9 cellular contexts compared by ENCODE assay signal in genomic region chr4:687048-687974, GRCh38. TPM values are rescaled to one million over a fixed set of nuclear protein-coding genes. Genes with fewer than 3 reads are reported as not detected.
DNase-seq lines count a peak whose midpoint lies in the region; ATAC-seq and TF ChIP-seq lines count a peak whose summit lies in the region.
"Had no signal": no experiment of that assay in that cellular context is flagged by ENCODE, and none has a peak within 500 bp of the region (broad histone marks: within the 10 kb centered on the region; RNA-seq: fewer than 3 reads in every experiment).

No MANE protein-coding gene starts in this region.

- H3K36me3 ChIP-seq in colonic mucosa = no peaks in the 10 kb centered on the region
- no peaks in the 10 kb centered on the region for H3K36me3 ChIP-seq in lower lobe of right lung
- H3K36me3 ChIP-seq: BLaER1 had no signal

- H3K27ac ChIP-seq in colonic mucosa = peak overlapping the region; percentile 74
- peak overlapping the region; percentile 87 for H3K27ac ChIP-seq in lower lobe of right lung
- H3K27ac ChIP-seq: BLaER1 had no signal

- H3K4me1 ChIP-seq in colonic mucosa (peaks cover 23% of the 10 kb centered on the region), lower lobe of right lung (peaks cover 42% of the 10 kb centered on the region)

- no peaks in the 10 kb centered on the region for H3K9me3 Mint-ChIP-seq in activated naive CD4-positive, alpha-beta T cell treated with anti-CD3 and anti-CD28 coated beads, Interleukin-2, amount 50 U/mL, for 24 hours
- no peaks in the 10 kb centered on the region for H3K9me3 Mint-ChIP-seq in progenitor cell of endocrine pancreas (ENCODE audit: low read depth)
- no peaks in the 10 kb centered on the region for H3K9me3 Mint-ChIP-seq in activated CD4-positive, alpha-beta memory T cell treated with anti-CD3 and anti-CD28 coated beads, Interleukin-2, amount 10 ng/mL, durations not matched to agents 7 days and 5 days

- peak overlapping the region in 1 of 2 donors; percentile 38 for H3K9ac ChIP-seq in colonic mucosa (ENCODE audit: low read depth in 2 of 2, low read length in 2 of 2)
- H3K9ac ChIP-seq: BLaER1 had no signal

- H3K4me3 Mint-ChIP-seq in activated naive CD4-positive, alpha-beta T cell treated with anti-CD3 and anti-CD28 coated beads, Interleukin-2, amount 50 U/mL, for 24 hours = no peak overlapping the region
- no peak overlapping the region for H3K4me3 Mint-ChIP-seq in progenitor cell of endocrine pancreas (ENCODE audit: low read depth)
- no peak overlapping the region for H3K4me3 Mint-ChIP-seq in activated CD4-positive, alpha-beta memory T cell treated with anti-CD3 and anti-CD28 coated beads, Interleukin-2, amount 10 ng/mL, durations not matched to agents 7 days and 5 days

- peak overlapping the region; percentile 5 for H3K27ac Mint-ChIP-seq in activated naive CD4-positive, alpha-beta T cell treated with anti-CD3 and anti-CD28 coated beads, Interleukin-2, amount 50 U/mL, for 24 hours
- H3K27ac Mint-ChIP-seq in progenitor cell of endocrine pancreas = no peak overlapping the region
- H3K27ac Mint-ChIP-seq in activated CD4-positive, alpha-beta memory T cell treated with anti-CD3 and anti-CD28 coated beads, Interleukin-2, amount 10 ng/mL, durations not matched to agents 7 days and 5 days = no peak overlapping the region

- POLR2A ChIA-PET in activated CD4-positive, alpha-beta memory T cell treated with anti-CD3 and anti-CD28 coated beads, Interleukin-2, amount 10 ng/mL, durations not matched to agents 7 days and 5 days (lab: Charles Lee) = interaction anchor here (1.5 kb wide), 1 partner anchor 13 kb away, joined by 3 read pairs; no protein-coding TSS in a partner anchor

- peaks cover 5% of the 10 kb centered on the region for H3K4me1 Mint-ChIP-seq in activated naive CD4-positive, alpha-beta T cell treated with anti-CD3 and anti-CD28 coated beads, Interleukin-2, amount 50 U/mL, for 24 hours
- H3K4me1 Mint-ChIP-seq in progenitor cell of endocrine pancreas (ENCODE audit: low read depth) = peaks cover 2% of the 10 kb centered on the region
- H3K4me1 Mint-ChIP-seq in activated CD4-positive, alpha-beta memory T cell treated with anti-CD3 and anti-CD28 coated beads, Interleukin-2, amount 10 ng/mL, durations not matched to agents 7 days and 5 days = no peaks in the 10 kb centered on the region

- DNase-seq in activated naive CD4-positive, alpha-beta T cell treated with anti-CD3 and anti-CD28 coated beads, Interleukin-2, amount 50 U/mL, for 16 hours = no peak
- DNase-seq in colonic mucosa (peak; percentile 92), lower lobe of right lung (peak; percentile 94), progenitor cell of endocrine pancreas (ENCODE audit: low spot score, unreplicated experiment) (no peak), NCI-H1105 (lab: John Stamatoyannopoulos, UW) (no peak)
- DNase-seq in activated CD4-positive, alpha-beta memory T cell treated with anti-CD3 and anti-CD28 coated beads, Interleukin-2, amount 10 ng/mL, durations not matched to agents 7 days and 5 days = no peak

- H3K36me3 Mint-ChIP-seq in activated naive CD4-positive, alpha-beta T cell treated with anti-CD3 and anti-CD28 coated beads, Interleukin-2, amount 50 U/mL, for 24 hours = no peaks in the 10 kb centered on the region
- H3K36me3 Mint-ChIP-seq in progenitor cell of endocrine pancreas (ENCODE audit: insufficient read depth) = no peaks in the 10 kb centered on the region
- H3K36me3 Mint-ChIP-seq in activated CD4-positive, alpha-beta memory T cell treated with anti-CD3 and anti-CD28 coated beads, Interleukin-2, amount 10 ng/mL, durations not matched to agents 7 days and 5 days (ENCODE audit: low read depth) = no peaks in the 10 kb centered on the region

- peak; percentile 80 to 87 for ATAC-seq in lower lobe of right lung
- no peak for ATAC-seq in GM21825 (IDR thresholded peaks at IDR 0.05; ENCODE audit: unreplicated experiment)

- H3K9me3 ChIP-seq in colonic mucosa (no peaks in the 10 kb centered on the region), lower lobe of right lung (no peaks in the 10 kb centered on the region)
- H3K9me3 ChIP-seq: BLaER1 had no signal

- CTCF ChIA-PET in activated CD4-positive, alpha-beta memory T cell treated with anti-CD3 and anti-CD28 coated beads, Interleukin-2, amount 10 ng/mL, durations not matched to agents 7 days and 5 days (lab: Charles Lee) = no interaction called here

- intact Hi-C loops in colonic mucosa (cut with DNase I) (no loop called here), lower lobe of right lung (cut with DNase I) (no loop called here)

- no peaks in the 10 kb centered on the region for H3K27me3 Mint-ChIP-seq in activated naive CD4-positive, alpha-beta T cell treated with anti-CD3 and anti-CD28 coated beads, Interleukin-2, amount 50 U/mL, for 24 hours
- H3K27me3 Mint-ChIP-seq in progenitor cell of endocrine pancreas = no peaks in the 10 kb centered on the region
- peaks cover 9% of the 10 kb centered on the region for H3K27me3 Mint-ChIP-seq in activated CD4-positive, alpha-beta memory T cell treated with anti-CD3 and anti-CD28 coated beads, Interleukin-2, amount 10 ng/mL, durations not matched to agents 7 days and 5 days

- H3K27me3 ChIP-seq in colonic mucosa = no peaks in the 10 kb centered on the region
- no peaks in the 10 kb centered on the region for H3K27me3 ChIP-seq in lower lobe of right lung (ENCODE audit: low read depth)
- H3K27me3 ChIP-seq: BLaER1 had no signal

- TF ChIP-seq CTCF in colonic mucosa (IDR thresholded peaks at IDR 0.05) (no peak), lower lobe of right lung (IDR thresholded peaks at IDR 0.05) (no peak), progenitor cell of endocrine pancreas (IDR thresholded peaks at IDR 0.05; ENCODE audit: unreplicated experiment) (no peak)

- peak overlapping the region; percentile 41 for H3K4me3 ChIP-seq in colonic mucosa
- H3K4me3 ChIP-seq in lower lobe of right lung = peak overlapping the region; percentile 68
- H3K4me3 ChIP-seq: BLaER1 had no signal

RNA-seq across cellular contexts. Expression of gene SLC49A3, which starts 1.6 kb away (rescaled TPM):
- 1 to 10 TPM; 7.1 to 8.4 TPM for total RNA-seq in colonic mucosa
- 31.5 TPM for total RNA-seq in lower lobe of right lung
- 12.9 and 13.1 TPM in 2 replicates for total RNA-seq in progenitor cell of endocrine pancreas
- total RNA-seq in activated CD4-positive, alpha-beta memory T cell treated with anti-CD3 and anti-CD28 coated beads, Interleukin-2, amount 10 ng/mL, durations not matched to agents 7 days and 5 days = under 1 TPM in 1 of 2 experiments, not detected in 1; 0.40 TPM

RNA-seq across cellular contexts. Expression of gene MYL5, which starts 13.0 kb away (rescaled TPM):
- total RNA-seq in colonic mucosa (10 to 100 TPM; 17.3 to 53.6 TPM), lower lobe of right lung (9.7 TPM), progenitor cell of endocrine pancreas (22.6 and 23.7 TPM in 2 replicates)
- 10 to 100 TPM; 14.0 to 16.2 TPM for total RNA-seq in activated CD4-positive, alpha-beta memory T cell treated with anti-CD3 and anti-CD28 coated beads, Interleukin-2, amount 10 ng/mL, durations not matched to agents 7 days and 5 days

RNA-seq across cellular contexts. Expression of gene ATP5ME, which starts 13.2 kb away (rescaled TPM):
- 100 to 1,000 TPM; 416 to 553 TPM for total RNA-seq in colonic mucosa
- total RNA-seq in lower lobe of right lung = 173 TPM
- 235 and 236 TPM in 2 replicates for total RNA-seq in progenitor cell of endocrine pancreas
- total RNA-seq in activated CD4-positive, alpha-beta memory T cell treated with anti-CD3 and anti-CD28 coated beads, Interleukin-2, amount 10 ng/mL, durations not matched to agents 7 days and 5 days = 100 to 1,000 TPM; 205 TPM

RNA-seq across cellular contexts. Expression of gene PCGF3, which starts 18.3 kb away (rescaled TPM):
- total RNA-seq in colonic mucosa = 10 to 100 TPM; 50.8 to 53.2 TPM
- total RNA-seq in lower lobe of right lung = 44.8 TPM
- total RNA-seq in progenitor cell of endocrine pancreas = 79.8 and 87.9 TPM in 2 replicates
- total RNA-seq in activated CD4-positive, alpha-beta memory T cell treated with anti-CD3 and anti-CD28 coated beads, Interleukin-2, amount 10 ng/mL, durations not matched to agents 7 days and 5 days = 10 to 100 TPM; 51.5 to 52.1 TPM

Comparison
In these comparisons a context has a peak if more than half of its experiments do, and no peak if none do; other contexts are left out.
1. DNase-seq: peak in colonic mucosa (single experiment) and lower lobe of right lung (single experiment); none in activated naive CD4-positive, alpha-beta T cell treated with anti-CD3 and anti-CD28 coated beads, Interleukin-2, amount 50 U/mL, for 16 hours (single experiment), progenitor cell of endocrine pancreas (single experiment), activated CD4-positive, alpha-beta memory T cell treated with anti-CD3 and anti-CD28 coated beads, Interleukin-2, amount 10 ng/mL, durations not matched to agents 7 days and 5 days (single experiment) and NCI-H1105 (single experiment).